In genomic region chr4:70935038-70935437, GRCh38 we compare ENCODE assay signal across 26 cellular contexts.
"Had no signal": no experiment of that assay in that cellular context is flagged by ENCODE, and none has a peak within 500 bp of the region (broad histone marks: within the 10 kb centered on the region; RNA-seq: fewer than 3 reads in every experiment).

No MANE protein-coding gene starts in this region.

- H3K27me3 ChIP-seq: esophagus muscularis mucosa, foreskin keratinocyte, gastroesophageal sphincter, heart left ventricle, hepatocyte, left lung, neural progenitor cell, tibial nerve, upper lobe of right lung, uterus had no signal

- H3K27me3 Mint-ChIP-seq: naive thymus-derived CD4-positive, alpha-beta T cell; stimulated activated naive B cell treated with anti-CD40 and anti-IgM and Interleukin-4, amounts not matched to agents 10 μg/mL and 1 μg/mL and 100 μg/mL, for 72 hours; stimulated activated naive CD8-positive, alpha-beta T cell treated with anti-CD3 and anti-CD28 coated beads, Interleukin-15, Interleukin-2, amounts not matched to agents 100 ng/mL and 50 ng/mL, for 24 hours had no signal

- H3K4me3 Mint-ChIP-seq: naive thymus-derived CD4-positive, alpha-beta T cell; nephron; neural progenitor cell; stimulated activated naive B cell treated with anti-CD40 and anti-IgM and Interleukin-4, amounts not matched to agents 10 μg/mL and 1 μg/mL and 100 μg/mL, for 72 hours; stimulated activated naive CD8-positive, alpha-beta T cell treated with anti-CD3 and anti-CD28 coated beads, Interleukin-15, Interleukin-2, amounts not matched to agents 100 ng/mL and 50 ng/mL, for 24 hours had no signal

- DNase-seq: dermis blood vessel endothelial cell; effector memory CD4-positive, alpha-beta T cell; foreskin keratinocyte; heart left ventricle; kidney; left lung; mesenchymal stem cell; midbrain; naive thymus-derived CD4-positive, alpha-beta T cell; right cardiac atrium; small intestine; stimulated activated CD4-positive, alpha-beta T cell treated with anti-CD3 and anti-CD28 coated beads, Interleukin-15, amount 100 ng/mL, for 24 hours; stimulated activated CD4-positive, alpha-beta T cell treated with anti-CD3 and anti-CD28 coated beads, Interleukin-2, amount 100 ng/mL, for 48 hours; stimulated activated naive B cell treated with anti-CD40 and anti-IgM and Interleukin-4, amounts not matched to agents 10 μg/mL and 1 μg/mL and 100 μg/mL, for 72 hours; upper lobe of right lung; uterus had no signal

- ATAC-seq: foreskin keratinocyte; gastroesophageal sphincter; heart left ventricle; left lung; naive thymus-derived CD4-positive, alpha-beta T cell; right cardiac atrium; stimulated activated naive B cell treated with anti-CD40 and anti-IgM and Interleukin-4, amounts not matched to agents 10 μg/mL and 1 μg/mL and 100 μg/mL, for 72 hours; upper lobe of right lung had no signal

- H3K9me3 ChIP-seq: esophagus muscularis mucosa, gastroesophageal sphincter, left lung, prostate gland, thoracic aorta, upper lobe of right lung, uterus had no signal

- H3K4me1 Mint-ChIP-seq: neural progenitor cell had no signal

- H3K4me3 ChIP-seq: coronary artery, esophagus muscularis mucosa, gastroesophageal sphincter, heart left ventricle, hepatocyte, left lung, neural progenitor cell, prostate gland, thoracic aorta, tibial nerve, upper lobe of right lung, uterus had no signal

- H3K4me1 ChIP-seq: foreskin keratinocyte, neural progenitor cell, prostate gland, uterus had no signal

- H3K36me3 ChIP-seq: esophagus muscularis mucosa, gastroesophageal sphincter, heart left ventricle, left lung, neural progenitor cell, prostate gland, thoracic aorta, upper lobe of right lung, uterus had no signal

- H3K27ac ChIP-seq: coronary artery, esophagus muscularis mucosa, foreskin keratinocyte, gastroesophageal sphincter, heart left ventricle, hepatocyte, left lung, neural progenitor cell, prostate gland, thoracic aorta, tibial nerve, upper lobe of right lung, uterus had no signal

- H3K9me3 Mint-ChIP-seq: stimulated activated naive CD8-positive, alpha-beta T cell treated with anti-CD3 and anti-CD28 coated beads, Interleukin-15, Interleukin-2, amounts not matched to agents 100 ng/mL and 50 ng/mL, for 24 hours had no signal

- H3K27ac Mint-ChIP-seq: neural progenitor cell; stimulated activated naive B cell treated with anti-CD40 and anti-IgM and Interleukin-4, amounts not matched to agents 10 μg/mL and 1 μg/mL and 100 μg/mL, for 72 hours; stimulated activated naive CD8-positive, alpha-beta T cell treated with anti-CD3 and anti-CD28 coated beads, Interleukin-15, Interleukin-2, amounts not matched to agents 100 ng/mL and 50 ng/mL, for 24 hours had no signal
